In genomic region chr11:65639228-65639597, GRCh38 we compare ENCODE assay signal across 10 cellular contexts. TPM values are rescaled to one million over a fixed set of nuclear protein-coding genes. Genes with fewer than 3 reads are reported as not detected.
A peak's percentile ranks its signal among the peaks of the same experiment; 100 is the strongest.
DNase-seq lines count a peak whose midpoint lies in the region; ATAC-seq and TF ChIP-seq lines count a peak whose summit lies in the region.
"Not testable (repeated sequence)": the region's sequence is repeated elsewhere in the genome, so short reads cannot be mapped to it uniquely, and the experiment has no call there.
"Had no signal": no experiment of that assay in that cellular context is flagged by ENCODE, and none has a peak within 500 bp of the region (broad histone marks: within the 10 kb centered on the region; RNA-seq: fewer than 3 reads in every experiment).

No MANE protein-coding gene starts in this region.

- peaks cover 56% of the 10 kb centered on the region for H3K4me1 Mint-ChIP-seq in CD14-positive monocyte
- peaks cover 36% of the 10 kb centered on the region for H3K4me1 Mint-ChIP-seq in T-helper 2 cell treated with Interferon-gamma antibody and Interleukin-4, amounts not matched to agents 5 μg/mL and 100 μg/mL, for 36 hours (ENCODE audit: low read depth)
- peaks cover 67% of the 10 kb centered on the region for H3K4me1 Mint-ChIP-seq in activated naive CD4-positive, alpha-beta T cell treated with anti-CD3 and anti-CD28 coated beads, Interleukin-2, amount 10 ng/mL, durations not matched to agents 7 days and 5 days
- H3K4me1 Mint-ChIP-seq in chondrocyte (ENCODE audit: low read depth): peaks cover 30% of the 10 kb centered on the region
- peaks cover 70 to 73% of the 10 kb centered on the region in 2 donors for H3K4me1 Mint-ChIP-seq in immature natural killer cell
- H3K4me1 Mint-ChIP-seq in natural killer cell treated with Interleukin-12 subunit alpha and Interleukin-12 subunit beta and Interleukin-15 and Interleukin-18, amount 100 ng/mL, for 72 hours (ENCODE audit: low read depth in 2 of 2): peaks cover 54 to 58% of the 10 kb centered on the region in 2 donors

- H3K36me3 Mint-ChIP-seq in CD14-positive monocyte (peaks cover 37 to 58% of the 10 kb centered on the region in 2 donors), chondrocyte (ENCODE audit: low read depth) (peaks cover 12% of the 10 kb centered on the region), immature natural killer cell (peaks cover 0 to 17% (median 6%) of the 10 kb centered on the region in 3 donors)
- H3K36me3 Mint-ChIP-seq in T-helper 2 cell treated with Interferon-gamma antibody and Interleukin-4, amounts not matched to agents 5 μg/mL and 100 μg/mL, for 36 hours (ENCODE audit: low read depth): peaks cover 52% of the 10 kb centered on the region
- peaks cover 51% of the 10 kb centered on the region for H3K36me3 Mint-ChIP-seq in activated naive CD4-positive, alpha-beta T cell treated with anti-CD3 and anti-CD28 coated beads, Interleukin-2, amount 10 ng/mL, durations not matched to agents 7 days and 5 days
- H3K36me3 Mint-ChIP-seq in natural killer cell treated with Interleukin-12 subunit alpha and Interleukin-12 subunit beta and Interleukin-15 and Interleukin-18, amount 100 ng/mL, for 72 hours: not testable (repeated sequence)

- not testable (repeated sequence) for ATAC-seq in natural killer cell treated with Interleukin-12 subunit alpha and Interleukin-12 subunit beta and Interleukin-15 and Interleukin-18, amount 100 ng/mL, for 72 hours

- not testable (repeated sequence) for H3K27me3 Mint-ChIP-seq in CD14-positive monocyte (ENCODE audit: low read depth in 3 of 3); T-helper 2 cell treated with Interferon-gamma antibody and Interleukin-4, amounts not matched to agents 5 μg/mL and 100 μg/mL, for 36 hours (ENCODE audit: low read depth); activated naive CD4-positive, alpha-beta T cell treated with anti-CD3 and anti-CD28 coated beads, Interleukin-2, amount 10 ng/mL, durations not matched to agents 7 days and 5 days; chondrocyte (ENCODE audit: low read depth); natural killer cell treated with Interleukin-12 subunit alpha and Interleukin-12 subunit beta and Interleukin-15 and Interleukin-18, amount 100 ng/mL, for 72 hours
- H3K27me3 Mint-ChIP-seq in immature natural killer cell (ENCODE audit: low read depth in 3 of 3): peaks cover 36 to 56% (median 44%) of the 10 kb centered on the region in 3 donors

- H3K9me3 Mint-ChIP-seq in CD14-positive monocyte; T-helper 2 cell treated with Interferon-gamma antibody and Interleukin-4, amounts not matched to agents 5 μg/mL and 100 μg/mL, for 36 hours; activated naive CD4-positive, alpha-beta T cell treated with anti-CD3 and anti-CD28 coated beads, Interleukin-2, amount 10 ng/mL, durations not matched to agents 7 days and 5 days; chondrocyte (ENCODE audit: low read depth); immature natural killer cell; natural killer cell treated with Interleukin-12 subunit alpha and Interleukin-12 subunit beta and Interleukin-15 and Interleukin-18, amount 100 ng/mL, for 72 hours: not testable (repeated sequence)

- not testable (repeated sequence) for TF ChIP-seq CTCF in CD14-positive monocyte (IDR thresholded peaks at IDR 0.05); HL-60 (IDR thresholded peaks at IDR 0.05; ENCODE audit: insufficient read depth, low read length); chondrocyte (IDR thresholded peaks at IDR 0.05); stomach (IDR thresholded peaks at IDR 0.05)

- CTCF ChIA-PET in activated naive CD4-positive, alpha-beta T cell treated with anti-CD3 and anti-CD28 coated beads, Interleukin-2, amount 10 ng/mL, durations not matched to agents 7 days and 5 days (lab: Charles Lee): interaction anchor here (1.2 to 4.2 kb wide), 5 partner anchors 13 to 28 kb away, joined by 3 to 21 read pairs (median 4); no protein-coding TSS in a partner anchor

- intact Hi-C loops in CD14-positive monocyte (cut with micrococcal nuclease); stomach (cut with DNase I; ENCODE audit: low total_unique reads): not testable (repeated sequence)

- H3K27me3 ChIP-seq in HL-60 (ENCODE audit: insufficient read depth, poor library complexity, severe bottlenecking); stomach: not testable (repeated sequence)

- not testable (repeated sequence) for DNase-seq in CD14-positive monocyte (ENCODE audit: low spot score); HL-60 (ENCODE audit: low read depth in 1 of 2, low spot score in 1 of 2); T-helper 2 cell treated with Interferon-gamma antibody and Interleukin-4, amounts not matched to agents 5 μg/mL and 100 μg/mL, for 36 hours (ENCODE audit: low spot score); activated naive CD4-positive, alpha-beta T cell treated with anti-CD3 and anti-CD28 coated beads, Interleukin-2, amount 10 ng/mL, durations not matched to agents 7 days and 5 days; chondrocyte (ENCODE audit: low spot score); natural killer cell treated with Interleukin-12 subunit alpha and Interleukin-12 subunit beta and Interleukin-15 and Interleukin-18, amount 100 ng/mL, for 72 hours (ENCODE audit: low spot score); stomach
- peak in 1 of 3 donors; percentile 52 for DNase-seq in immature natural killer cell

- 78 to 89% (median 88%) methylated on average over 9 of the region's 9 CpGs for WGBS in stomach, 5 donors

- peaks cover 29 to 58% (median 54%) of the 10 kb centered on the region in 4 donors for H3K36me3 ChIP-seq in stomach

- peak overlapping the region; percentile 85; the same call in 1 of the 2 replicates for H3K4me3 ChIP-seq in HL-60 (replicated peaks; ENCODE audit: insufficient read depth, low read length)
- peak overlapping the region; percentile 70 to 88 (median 79) for H3K4me3 ChIP-seq in stomach

- H3K4me3 Mint-ChIP-seq in CD14-positive monocyte (peak overlapping the region; percentile 94 to 95), chondrocyte (ENCODE audit: unreplicated experiment) (peak overlapping the region; percentile 78), immature natural killer cell (peak overlapping the region; percentile 91 to 100 (median 92))
- peak overlapping the region; percentile 97 for H3K4me3 Mint-ChIP-seq in T-helper 2 cell treated with Interferon-gamma antibody and Interleukin-4, amounts not matched to agents 5 μg/mL and 100 μg/mL, for 36 hours
- peak overlapping the region; percentile 88 for H3K4me3 Mint-ChIP-seq in activated naive CD4-positive, alpha-beta T cell treated with anti-CD3 and anti-CD28 coated beads, Interleukin-2, amount 10 ng/mL, durations not matched to agents 7 days and 5 days
- peak overlapping the region; percentile 88 for H3K4me3 Mint-ChIP-seq in natural killer cell treated with Interleukin-12 subunit alpha and Interleukin-12 subunit beta and Interleukin-15 and Interleukin-18, amount 100 ng/mL, for 72 hours

- peaks cover 36 to 79% (median 52%) of the 10 kb centered on the region in 4 donors for H3K4me1 ChIP-seq in stomach

- peak overlapping the region in 6 of 7 donors; percentile 81 to 94 (median 90) for H3K27ac Mint-ChIP-seq in CD14-positive monocyte
- peak overlapping the region; percentile 97 for H3K27ac Mint-ChIP-seq in T-helper 2 cell treated with Interferon-gamma antibody and Interleukin-4, amounts not matched to agents 5 μg/mL and 100 μg/mL, for 36 hours
- H3K27ac Mint-ChIP-seq in activated naive CD4-positive, alpha-beta T cell treated with anti-CD3 and anti-CD28 coated beads, Interleukin-2, amount 10 ng/mL, durations not matched to agents 7 days and 5 days: peak overlapping the region; percentile 94
- not testable (repeated sequence) for H3K27ac Mint-ChIP-seq in chondrocyte (ENCODE audit: unreplicated experiment)
- peak overlapping the region; percentile 99 to 100 (median 100) for H3K27ac Mint-ChIP-seq in immature natural killer cell
- peak overlapping the region; percentile 95 to 96 for H3K27ac Mint-ChIP-seq in natural killer cell treated with Interleukin-12 subunit alpha and Interleukin-12 subunit beta and Interleukin-15 and Interleukin-18, amount 100 ng/mL, for 72 hours

- TF ChIP-seq POLR2A in stomach (IDR thresholded peaks at IDR 0.05): not testable (repeated sequence)

- TF ChIP-seq EP300 in stomach (IDR thresholded peaks at IDR 0.05): not testable (repeated sequence)

- H3K27ac ChIP-seq in HL-60 (replicated peaks) (peak overlapping the region; percentile 99), stomach (peak overlapping the region in 4 of 5 donors; percentile 85 to 95 (median 90))

- H3K9me3 ChIP-seq in stomach: not testable (repeated sequence)

RNA-seq across cellular contexts. Expression of gene SIPA1, which starts 1.3 kb away (rescaled TPM):
- 10 to 100 TPM; 83.4 to 86.5 TPM for polyA plus RNA-seq in CD14-positive monocyte
- total RNA-seq in chondrocyte: 22.7 to 33.3 TPM (median 27.4 TPM) in 3 replicates
- 100 to 1,000 TPM; 166 to 430 (median 222) TPM for polyA plus RNA-seq in immature natural killer cell
- total RNA-seq in natural killer cell treated with Interleukin-12 subunit alpha and Interleukin-12 subunit beta and Interleukin-15 and Interleukin-18, amount 100 ng/mL, for 72 hours: 100 to 1,000 TPM; 139 to 140 TPM
- total RNA-seq in stomach: 10 to 100 TPM; 13.2 to 47.5 (median 33.8) TPM
- 10 to 100 TPM; 59.9 to 80.4 (median 67.6) TPM for polyA plus RNA-seq in stomach

RNA-seq across cellular contexts. Expression of gene RELA, which starts 23.5 kb away (rescaled TPM):
- polyA plus RNA-seq in CD14-positive monocyte: 10 to 100 TPM; 21.3 to 30.9 TPM
- total RNA-seq in chondrocyte: 65.3 to 73.6 TPM (median 72.7 TPM) in 3 replicates
- 10 to 100 TPM; 38.5 to 88.4 (median 41.8) TPM for polyA plus RNA-seq in immature natural killer cell
- total RNA-seq in natural killer cell treated with Interleukin-12 subunit alpha and Interleukin-12 subunit beta and Interleukin-15 and Interleukin-18, amount 100 ng/mL, for 72 hours: 10 to 100 TPM; 85.2 to 96.4 TPM
- total RNA-seq in stomach: 10 to 100 TPM; 27.4 to 68.8 (median 54.0) TPM
- polyA plus RNA-seq in stomach: 10 to 100 TPM; 37.9 to 56.8 (median 39.2) TPM

RNA-seq across cellular contexts. Expression of gene PCNX3, which starts 23.6 kb away (rescaled TPM):
- polyA plus RNA-seq in CD14-positive monocyte (1 to 10 TPM in 1 of 2 donors, under 1 TPM in 1; 0.58 to 1.7 TPM), immature natural killer cell (10 to 100 TPM in 1 of 3 donors, under 1 TPM in 2; 0.14 to 11.7 (median 0.89) TPM), stomach (10 to 100 TPM in 1 of 3 donors, 1 to 10 TPM in 2; 4.6 to 11.0 (median 6.8) TPM)
- total RNA-seq in chondrocyte (32.6 to 57.7 TPM (median 36.3 TPM) in 3 replicates), stomach (10 to 100 TPM in 4 of 5 donors, 1 to 10 TPM in 1; 9.7 to 76.2 (median 40.3) TPM)
- 10 to 100 TPM; 65.1 to 96.9 TPM for total RNA-seq in natural killer cell treated with Interleukin-12 subunit alpha and Interleukin-12 subunit beta and Interleukin-15 and Interleukin-18, amount 100 ng/mL, for 72 hours

RNA-seq across cellular contexts. Expression of gene MAP3K11, which starts 25.2 kb away (rescaled TPM):
- polyA plus RNA-seq in CD14-positive monocyte (10 to 100 TPM; 20.8 to 32.0 TPM), immature natural killer cell (10 to 100 TPM; 11.1 to 29.5 (median 12.3) TPM), stomach (10 to 100 TPM; 31.0 to 62.9 (median 44.8) TPM)
- total RNA-seq in chondrocyte (30.2 to 34.6 TPM (median 31.6 TPM) in 3 replicates), stomach (100 to 1,000 TPM in 1 of 5 donors, 10 to 100 TPM in 4; 37.6 to 118 (median 63.6) TPM)
- total RNA-seq in natural killer cell treated with Interleukin-12 subunit alpha and Interleukin-12 subunit beta and Interleukin-15 and Interleukin-18, amount 100 ng/mL, for 72 hours: 10 to 100 TPM; 81.1 to 83.3 TPM

RNA-seq across cellular contexts. Expression of gene KCNK7, which starts 43.6 kb away (rescaled TPM):
- polyA plus RNA-seq in CD14-positive monocyte (not detected), immature natural killer cell (not detected), stomach (1 to 10 TPM in 2 of 3 donors, not detected in 1; 3.5 to 5.8 TPM)
- total RNA-seq in chondrocyte (0.22 to 0.44 TPM in 2 of 3 replicates, not detected in the other), stomach (1 to 10 TPM in 1 of 5 donors, under 1 TPM in 1, not detected in 3; 0.58 to 2.6 TPM)
- total RNA-seq in natural killer cell treated with Interleukin-12 subunit alpha and Interleukin-12 subunit beta and Interleukin-15 and Interleukin-18, amount 100 ng/mL, for 72 hours: 1 to 10 TPM; 2.3 to 2.8 TPM
- total RNA-seq: osteocyte, skeletal muscle tissue had no signal
